1 cellular context compared by ENCODE assay signal in genomic region chr6:70667711-70668498, GRCh38.
A peak's percentile ranks its signal among the peaks of the same experiment; 100 is the strongest.
TF ChIP-seq lines count a peak whose summit lies in the region.

SMAP1 (plus strand) TSS chr6:70667883; CDS start chr6:70668024, 141 bp downstream.

TF ChIP-seq in HepG2, 621 proteins besides CTCF, POLR2A, EP300 and RAD21 (continued from another document and continues in another):
- TF ChIP-seq LRRFIP1 (CRISPR knock-in tag; conservative IDR thresholded peaks at IDR 0.05): no peak
- peak; percentile 82 for TF ChIP-seq SALL1 (CRISPR knock-in tag; IDR thresholded peaks at IDR 0.05)
- TF ChIP-seq ZNF407 (CRISPR knock-in tag; IDR thresholded peaks at IDR 0.05; ENCODE audit: not compliant biosample characterization): peak; percentile 31
- TF ChIP-seq ZNF124 (CRISPR knock-in tag; IDR thresholded peaks at IDR 0.05): no peak
- TF ChIP-seq KLF6 (CRISPR knock-in tag; IDR thresholded peaks at IDR 0.05): peak; percentile 81; the same call in 1 of the 2 replicates
- no peak for TF ChIP-seq E2F1 (CRISPR knock-in tag; IDR thresholded peaks at IDR 0.05)
- TF ChIP-seq HNF4G (IDR thresholded peaks at IDR 0.05; ENCODE audit: borderline replicate concordance, low read depth, low read length): no peak
- TF ChIP-seq HNF4G (CRISPR knock-in tag; IDR thresholded peaks at IDR 0.05; ENCODE audit: borderline replicate concordance, low read depth): peak; percentile 37; the same call in 1 of the 2 replicates
- TF ChIP-seq POLR2G (IDR thresholded peaks at IDR 0.05; ENCODE audit: low read depth, low read length): peak; percentile 78
- TF ChIP-seq ZNF839 (CRISPR knock-in tag; IDR thresholded peaks at IDR 0.05; ENCODE audit: borderline replicate concordance): 0 out of 2 replicates have a peak, but pooled peaks have one; percentile 12
- peak; percentile 96 for TF ChIP-seq SKI (IDR thresholded peaks at IDR 0.05; ENCODE audit: partially characterized antibody)
- TF ChIP-seq ZNF574 (CRISPR knock-in tag; IDR thresholded peaks at IDR 0.05): peak; percentile 82
- peak; percentile 11; the same call in 1 of the 2 replicates for TF ChIP-seq ZFP90 (CRISPR knock-in tag; IDR thresholded peaks at IDR 0.05; ENCODE audit: borderline replicate concordance)
- TF ChIP-seq DR1 (CRISPR knock-in tag; IDR thresholded peaks at IDR 0.05): 0 out of 2 replicates have a peak, but pooled peaks have one; percentile 64
- TF ChIP-seq ZNF598 (CRISPR knock-in tag; IDR thresholded peaks at IDR 0.05; ENCODE audit: borderline replicate concordance): peak; percentile 34; the same call in 1 of the 2 replicates
- TF ChIP-seq SP2 (CRISPR knock-in tag; IDR thresholded peaks at IDR 0.05): 0 out of 2 replicates have a peak, but pooled peaks have one; percentile 40
- no peak for TF ChIP-seq PHF5A (CRISPR knock-in tag; IDR thresholded peaks at IDR 0.05; ENCODE audit: low read depth, unreplicated experiment)
- 0 out of 2 replicates have a peak, but pooled peaks have one; percentile 26 for TF ChIP-seq AKAP8 (CRISPR knock-in tag; IDR thresholded peaks at IDR 0.05)
- no peak for TF ChIP-seq JDP2 (CRISPR knock-in tag; IDR thresholded peaks at IDR 0.05; ENCODE audit: borderline replicate concordance)
- TF ChIP-seq KMT2A (CRISPR knock-in tag; IDR thresholded peaks at IDR 0.05): peak; percentile 80; the same call in 1 of the 2 replicates
- peak; percentile 66; the same call in 1 of the 2 replicates for TF ChIP-seq EED (CRISPR knock-in tag; IDR thresholded peaks at IDR 0.05)
- TF ChIP-seq ZNF280B (CRISPR knock-in tag; IDR thresholded peaks at IDR 0.05; ENCODE audit: borderline replicate concordance): peak; percentile 19; the same call in 1 of the 2 replicates
- TF ChIP-seq ZNF609 (CRISPR knock-in tag; IDR thresholded peaks at IDR 0.05; ENCODE audit: borderline replicate concordance): peak; percentile 71
- TF ChIP-seq HNRNPL (IDR thresholded peaks at IDR 0.05; ENCODE audit: low read depth, low read length): peak; percentile 63; the same call in 1 of the 2 replicates
- peak; percentile 98; the same call in 1 of the 2 replicates for TF ChIP-seq ZNF234 (CRISPR knock-in tag; conservative IDR thresholded peaks at IDR 0.05)
- TF ChIP-seq MIER2 (CRISPR knock-in tag; IDR thresholded peaks at IDR 0.05): no peak
- TF ChIP-seq SALL2 (CRISPR knock-in tag; IDR thresholded peaks at IDR 0.05): peak; percentile 70
- TF ChIP-seq KMT2B (CRISPR knock-in tag; IDR thresholded peaks at IDR 0.05): peak; percentile 83
- peak; percentile 39 for TF ChIP-seq AGO1 (IDR thresholded peaks at IDR 0.05; ENCODE audit: low read depth, low read length, poor library complexity, severe bottlenecking)
- TF ChIP-seq POGK (CRISPR knock-in tag; conservative IDR thresholded peaks at IDR 0.05): peak; percentile 89; the same call in 1 of the 2 replicates
- 0 out of 2 replicates have a peak, but pooled peaks have one; percentile 57 for TF ChIP-seq ERF (CRISPR knock-in tag; IDR thresholded peaks at IDR 0.05)
